27 cellular contexts compared by ENCODE assay signal in the genomic region with DNA sequence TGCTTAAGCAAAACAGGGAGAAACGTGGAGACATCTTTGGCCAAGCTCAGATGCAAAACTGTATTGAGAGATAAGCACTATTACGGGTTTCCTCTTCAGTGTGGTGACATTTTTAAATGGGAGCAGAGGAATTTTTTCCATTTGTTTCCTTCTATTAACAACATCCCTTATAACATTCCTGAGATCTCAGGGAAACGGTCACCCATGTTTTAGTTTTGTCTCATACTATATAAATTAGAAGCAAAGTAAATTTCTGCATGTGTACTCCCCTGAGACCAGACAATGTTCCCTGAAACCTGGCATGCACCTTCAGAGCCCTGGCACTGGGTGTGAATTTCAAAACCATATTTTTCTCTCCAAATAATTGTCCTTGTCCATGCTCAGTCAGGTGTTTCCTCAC. TPM values are rescaled to one million over a fixed set of nuclear protein-coding genes. Genes with fewer than 3 reads are reported as not detected.
A peak's percentile ranks its signal among the peaks of the same experiment; 100 is the strongest.
DNase-seq lines count a peak whose midpoint lies in the region; ATAC-seq, FAIRE-seq and TF ChIP-seq lines count a peak whose summit lies in the region.
"Had no signal": no experiment of that assay in that cellular context is flagged by ENCODE, and none has a peak within 500 bp of the region (broad histone marks: within the 10 kb centered on the region; RNA-seq: fewer than 3 reads in every experiment).

No MANE protein-coding gene starts in this region.

- WGBS in SK-N-SH (ENCODE audit: low lambda C conversion rate), result 70% methylated on average over 3 of the region's 3 CpGs

- CTCF ChIA-PET in SK-N-SH (lab: Yijun Ruan, JAX), result interaction anchor here (1.2 kb wide), 1 partner anchor 181 kb away, joined by 3 read pairs; no protein-coding TSS in a partner anchor

- POLR2A ChIA-PET in SK-N-SH (lab: Yijun Ruan, JAX), result no interaction called here

- H3K4me2 ChIP-seq in SK-N-SH, result no peak overlapping the region
- H3K4me2 ChIP-seq in keratinocyte (ENCODE audit: control insufficient read depth, extremely low read depth, insufficient read depth, low read depth, low read length), result peak overlapping the region; percentile 84

- ATAC-seq in SK-N-SH treated with all-trans-retinoic acid at 6 μM for 48 hours (no peak), thoracic aorta (ENCODE audit: insufficient number of reproducible peaks, low FRiP score, low read depth) (no peak), GM19395 (IDR thresholded peaks at IDR 0.05; ENCODE audit: unreplicated experiment) (no peak)
- ATAC-seq: heart right ventricle; left cardiac atrium; stimulated activated naive CD8-positive, alpha-beta T cell treated with anti-CD3 and anti-CD28 coated beads, Interleukin-15, amount 100 ng/mL, for 72 hours had no signal

- H2AFZ ChIP-seq in SK-N-SH (ENCODE audit: low read depth) (peak overlapping the region; percentile 76; the same call in 1 of the 2 replicates), keratinocyte (ENCODE audit: control insufficient read depth, low read length) (no peak overlapping the region)

- no peaks in the 10 kb centered on the region for H3K9me2 ChIP-seq in SK-N-SH

- H3K9me3 ChIP-seq in SK-N-SH (no peaks in the 10 kb centered on the region), keratinocyte (ENCODE audit: control insufficient read depth, low read depth, low read length) (no peaks in the 10 kb centered on the region), thoracic aorta (no peaks in the 10 kb centered on the region)
- H3K9me3 ChIP-seq: heart right ventricle, thyroid gland had no signal

- peaks cover 2 to 7% of the 10 kb centered on the region in 2 experiments; a peak in 3 of 4 replicates for H3K4me1 ChIP-seq in SK-N-SH (ENCODE audit: control insufficient read depth in 1 of 2, insufficient read depth in 2 of 2, low read depth in 1 of 2, low read length in 1 of 2)
- peaks cover 48% of the 10 kb centered on the region for H3K4me1 ChIP-seq in keratinocyte (ENCODE audit: control insufficient read depth, extremely low read depth, insufficient read depth, low read length)
- H3K4me1 ChIP-seq in thoracic aorta (ENCODE audit: control insufficient read depth in 1 of 2, low read depth in 2 of 2), result peaks cover 15 to 37% of the 10 kb centered on the region in 2 donors
- H3K4me1 ChIP-seq: thyroid gland had no signal

- H3K27me3 ChIP-seq in SK-N-SH (ENCODE audit: insufficient read depth) (no peaks in the 10 kb centered on the region), keratinocyte (ENCODE audit: control insufficient read depth, extremely low read depth, insufficient read depth, low read length) (no peaks in the 10 kb centered on the region), thoracic aorta (replicated peaks; ENCODE audit: insufficient read depth) (no peaks in the 10 kb centered on the region)
- H3K27me3 ChIP-seq: heart right ventricle, thyroid gland had no signal

- H3K4me3 ChIP-seq in SK-N-SH (ENCODE audit: low read depth in 2 of 2, low read length in 1 of 2), result no peak overlapping the region
- H3K4me3 ChIP-seq in keratinocyte (ENCODE audit: control insufficient read depth in 2 of 3, extremely low read depth in 1 of 3, insufficient read depth in 2 of 3, low read depth in 1 of 3, low read length in 3 of 3), result peak overlapping the region in 2 of 3 experiments; percentile 22 to 62
- peak overlapping the region; percentile 59 for H3K4me3 ChIP-seq in thoracic aorta
- H3K4me3 ChIP-seq: heart right ventricle, thyroid gland had no signal

- dilution Hi-C loops in keratinocyte (cut with MboI; ENCODE audit: extremely low pct_ligation_motif_present, low sequenced_read_pairs), result no loop called here

- TF ChIP-seq EP300 in SK-N-SH (IDR thresholded peaks at IDR 0.05; ENCODE audit: borderline replicate concordance in 1 of 2, low read depth in 1 of 2, low read length in 1 of 2), result no peak

- H4K20me1 ChIP-seq in SK-N-SH (ENCODE audit: insufficient read depth) (no peaks in the 10 kb centered on the region), keratinocyte (ENCODE audit: control insufficient read depth, extremely low read depth, insufficient read depth, low read length) (no peaks in the 10 kb centered on the region)

- FAIRE-seq in keratinocyte (lab: Jason Lieb, UNC), result no peak

- H3K27ac ChIP-seq in SK-N-SH (ENCODE audit: low read depth in 2 of 2, low read length in 1 of 2), result peak overlapping the region in 1 of 2 experiments; percentile 57; a peak in 2 of 4 replicates
- peak overlapping the region; percentile 97 for H3K27ac ChIP-seq in keratinocyte (ENCODE audit: control insufficient read depth, insufficient read depth, low read length)
- H3K27ac ChIP-seq in thoracic aorta, result peak overlapping the region; percentile 63 to 74
- H3K27ac ChIP-seq: 22Rv1, C4-2B, heart right ventricle, thyroid gland had no signal

- TF ChIP-seq CTCF in SK-N-SH (IDR thresholded peaks at IDR 0.05) (no peak), keratinocyte (optimal IDR thresholded peaks at IDR 0.05 in 1 of 3, IDR thresholded peaks at IDR 0.05 in 1 of 3, conservative IDR thresholded peaks at IDR 0.05 in 1 of 3; ENCODE audit: extremely low read depth in 1 of 3, insufficient read depth in 2 of 3, low read length in 3 of 3) (no peak), thoracic aorta (IDR thresholded peaks at IDR 0.05) (no peak)

- DNase-seq in SK-N-SH (no peak), cerebellar cortex (ENCODE audit: low spot score) (peak; percentile 43), keratinocyte (ENCODE audit: low read depth, low spot score) (no peak), thoracic aorta (ENCODE audit: low spot score) (no peak), NCI-H345 treated with DMSO at 0.1 percent for 48 hours (lab: John Stamatoyannopoulos, UW; ENCODE audit: unreplicated experiment) (no peak)
- DNase-seq in stimulated activated CD4-positive, alpha-beta T cell treated with anti-CD3 and anti-CD28 coated beads, Interleukin-15, amount 100 ng/mL, for 24 hours, result no peak
- DNase-seq: activated gamma-delta T cell; activated T-cell treated with anti-CD3 and anti-CD28 coated beads, Interleukin-2, amount 50 U/mL, for 1 hour; Calu3; effector CD4-positive, alpha-beta T cell; foreskin fibroblast; GOT3; heart right ventricle; left cardiac atrium; NCI-H1105 treated with DMSO at 0.1 percent for 48 hours; NCI-H2029; NCI-H226; stimulated activated CD4-positive, alpha-beta T cell treated with anti-CD3 and anti-CD28 coated beads, Interleukin-1b, Interleukin-23, amount 100 ng/mL, for 48 hours; stimulated activated CD8-positive, alpha-beta memory T cell treated with anti-CD3 and anti-CD28 coated beads, Interleukin-4, amount 100 ng/mL, for 48 hours; stimulated activated naive CD8-positive, alpha-beta T cell treated with anti-CD3 and anti-CD28 coated beads, Interleukin-15, amount 100 ng/mL, for 72 hours; T-helper 2 cell; thyroid gland had no signal

- H3F3A ChIP-seq in SK-N-SH (replicated peaks; ENCODE audit: insufficient read depth), result peaks cover 13% of the 10 kb centered on the region

- H3K9ac ChIP-seq in SK-N-SH (no peak overlapping the region; the same call in 1 of the 2 replicates), keratinocyte (ENCODE audit: control insufficient read depth, extremely low read depth, insufficient read depth, low read length) (peak overlapping the region; percentile 89)

- no peaks in the 10 kb centered on the region for H3K79me2 ChIP-seq in SK-N-SH (ENCODE audit: insufficient read depth)
- no peaks in the 10 kb centered on the region for H3K79me2 ChIP-seq in keratinocyte (ENCODE audit: control insufficient read depth, insufficient read depth, low read length)

- no peak for TF ChIP-seq RAD21 in SK-N-SH (IDR thresholded peaks at IDR 0.05; ENCODE audit: low read length)

- H3K36me3 ChIP-seq in SK-N-SH (replicated peaks in 1 of 2; ENCODE audit: control insufficient read depth in 1 of 2, insufficient read depth in 2 of 2, low read length in 1 of 2) (no peaks in the 10 kb centered on the region), keratinocyte (ENCODE audit: control insufficient read depth in 2 of 2, extremely low read depth in 1 of 2, insufficient read depth in 2 of 2, low read length in 2 of 2) (no peaks in the 10 kb centered on the region), thoracic aorta (no peaks in the 10 kb centered on the region)
- H3K36me3 ChIP-seq: heart right ventricle, thyroid gland had no signal

- H3K9me1 ChIP-seq in keratinocyte (ENCODE audit: control insufficient read depth, extremely low read depth, insufficient read depth, low read length), result no peaks in the 10 kb centered on the region

TF ChIP-seq in SK-N-SH, 30 proteins besides CTCF, POLR2A, EP300 and RAD21 (continues in another document):
- TF ChIP-seq TCF12 (IDR thresholded peaks at IDR 0.05), result no peak
- TF ChIP-seq, protein P1, sequence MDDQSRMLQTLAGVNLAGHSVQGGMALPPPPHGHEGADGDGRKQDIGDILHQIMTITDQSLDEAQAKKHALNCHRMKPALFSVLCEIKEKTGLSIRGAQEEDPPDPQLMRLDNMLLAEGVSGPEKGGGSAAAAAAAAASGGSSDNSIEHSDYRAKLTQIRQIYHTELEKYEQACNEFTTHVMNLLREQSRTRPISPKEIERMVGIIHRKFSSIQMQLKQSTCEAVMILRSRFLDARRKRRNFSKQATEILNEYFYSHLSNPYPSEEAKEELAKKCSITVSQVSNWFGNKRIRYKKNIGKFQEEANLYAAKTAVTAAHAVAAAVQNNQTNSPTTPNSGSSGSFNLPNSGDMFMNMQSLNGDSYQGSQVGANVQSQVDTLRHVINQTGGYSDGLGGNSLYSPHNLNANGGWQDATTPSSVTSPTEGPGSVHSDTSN (IDR thresholded peaks at IDR 0.05), result no peak

TF ChIP-seq in SK-N-SH treated with all-trans-retinoic acid at 6 μM for 48 hours, 23 proteins besides CTCF, POLR2A, EP300 and RAD21 (continues in another document):
- no peak for TF ChIP-seq ZFP3 (CRISPR knock-in tag; IDR thresholded peaks at IDR 0.05)

RNA-seq across cellular contexts. Expression of a gene that starts 57.6 kb away (rescaled TPM):
- polyA plus RNA-seq in SK-N-SH (2012; rRNA removed), result 6.6 and 7.9 TPM in 2 replicates
- 3.4 and 5.5 TPM in 2 replicates for polyA plus RNA-seq in SK-N-SH (2012; cell fraction: cytosol; rRNA removed)
- 4.3 and 5.7 TPM in 2 replicates for polyA plus RNA-seq in SK-N-SH (2012; cell fraction: nucleus; rRNA removed)
- polyA plus RNA-seq in keratinocyte, result 10.1 to 29.9 TPM (median 12.6 TPM) in 3 replicates
- 6.9 TPM for polyA plus RNA-seq in keratinocyte (2011; ENCODE audit: low read depth)
- 11.0 and 11.8 TPM in 2 replicates for polyA plus RNA-seq in keratinocyte (2011; cell fraction: cytosol; rRNA removed)
- 29.0 TPM in 2 replicates for polyA plus RNA-seq in keratinocyte (2011; cell fraction: nucleus; rRNA removed)
- 9.4 and 11.9 TPM in 2 replicates for polyA plus RNA-seq in keratinocyte (2012; ENCODE audit: low replicate concordance)
- polyA minus RNA-seq in keratinocyte, result 52.0 to 245 TPM (median 102 TPM) in 3 replicates
- 75.4 TPM for polyA minus RNA-seq in keratinocyte (2011; cell fraction: cytosol; rRNA and poly(A)+ RNA removed)
- polyA minus RNA-seq in keratinocyte (2011; cell fraction: nucleus; rRNA and poly(A)+ RNA removed), result 104 and 146 TPM in 2 replicates
- 10 to 100 TPM; 30.5 to 57.7 TPM for total RNA-seq in thoracic aorta
- polyA plus RNA-seq: IgD-negative memory B cell had no signal

Comparison
In these comparisons a context has a peak if more than half of its experiments do, and no peak if none do; other contexts are left out.
1. H3K4me3 ChIP-seq: peak in keratinocyte (2 of 3) and thoracic aorta (single experiment); none in SK-N-SH (0 of 2).